ENCODE assay signal across 8 cellular contexts in the genomic region with DNA sequence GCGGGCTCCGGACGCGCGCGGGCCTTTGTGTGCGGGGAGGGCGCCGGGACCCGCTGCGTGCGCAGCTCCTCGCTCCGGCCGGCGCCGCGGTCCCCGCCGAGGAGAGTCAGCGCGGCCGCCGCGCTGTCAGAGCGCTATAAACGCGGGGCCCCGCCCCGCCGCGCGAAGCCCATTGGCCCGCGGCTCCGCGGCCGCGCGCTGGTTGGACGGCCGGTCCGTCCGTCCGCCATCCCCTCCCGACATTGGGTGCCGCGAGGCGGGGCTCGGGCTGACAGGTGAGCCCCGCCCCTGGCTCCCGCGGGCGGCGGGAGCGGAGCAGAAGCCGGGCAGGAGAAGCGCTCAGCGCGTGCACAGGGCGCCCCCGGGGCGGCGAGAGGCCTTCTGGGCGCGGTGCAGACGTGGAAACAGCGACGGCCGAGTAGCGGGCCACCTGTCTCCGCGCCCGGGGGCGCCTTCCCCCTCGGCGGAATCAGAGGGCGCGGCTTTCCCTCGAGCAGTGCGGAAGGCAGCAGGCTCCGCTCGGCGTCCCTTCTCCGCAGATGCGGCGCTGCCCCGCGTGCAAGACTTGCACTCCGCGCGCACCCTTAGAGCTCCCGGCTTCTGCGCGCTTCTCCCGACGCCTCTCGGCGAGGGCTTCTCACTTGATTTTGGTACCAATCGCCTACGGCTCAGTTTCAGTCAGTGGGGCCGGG. TPM values are rescaled to one million over a fixed set of nuclear protein-coding genes. Genes with fewer than 3 reads are reported as not detected.
A peak's percentile ranks its signal among the peaks of the same experiment; 100 is the strongest.
DNase-seq lines count a peak whose midpoint lies in the region; ATAC-seq and TF ChIP-seq lines count a peak whose summit lies in the region.

A gene with protein sequence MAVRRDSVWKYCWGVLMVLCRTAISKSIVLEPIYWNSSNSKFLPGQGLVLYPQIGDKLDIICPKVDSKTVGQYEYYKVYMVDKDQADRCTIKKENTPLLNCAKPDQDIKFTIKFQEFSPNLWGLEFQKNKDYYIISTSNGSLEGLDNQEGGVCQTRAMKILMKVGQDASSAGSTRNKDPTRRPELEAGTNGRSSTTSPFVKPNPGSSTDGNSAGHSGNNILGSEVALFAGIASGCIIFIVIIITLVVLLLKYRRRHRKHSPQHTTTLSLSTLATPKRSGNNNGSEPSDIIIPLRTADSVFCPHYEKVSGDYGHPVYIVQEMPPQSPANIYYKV (minus strand): TSS at position 111 of the 692 bp plus-strand sequence. CDS start 698 bp downstream, outside the sequence.

- in situ Hi-C loops in GM23248 (cut with MboI) = no loop called here

- H3K4me2 ChIP-seq in GM23248 (ENCODE audit: unreplicated experiment) = peak within 1 kb of the TSS; percentile 60
- H3K4me2 ChIP-seq in Karpas-422 (ENCODE audit: low read depth, low read length, poor library complexity, severe bottlenecking) = peak within 1 kb of the TSS; percentile 99

- peak within 1 kb of the TSS; percentile 76 for H3K9ac ChIP-seq in ES-I3 (ENCODE audit: low read depth, low read length)
- no peak within 1 kb of the TSS for H3K9ac ChIP-seq in GM23248
- peak within 1 kb of the TSS; percentile 69 for H3K9ac ChIP-seq in Karpas-422 (ENCODE audit: low read length)
- H3K9ac ChIP-seq in stomach smooth muscle (ENCODE audit: low read length in 2 of 2) = peak within 1 kb of the TSS; percentile 82 to 91

- H3K79me2 ChIP-seq in GM23248 (ENCODE audit: insufficient read depth) = no peaks in the 10 kb centered on the region
- H3K79me2 ChIP-seq in Karpas-422 (ENCODE audit: low read length) = no peaks in the 10 kb centered on the region

- H3K9me3 ChIP-seq in ES-I3 (ENCODE audit: control insufficient read depth, insufficient read depth, low read length) (no peaks in the 10 kb centered on the region), GM23248 (ENCODE audit: low read depth) (no peaks in the 10 kb centered on the region), Karpas-422 (ENCODE audit: low read length) (no peaks in the 10 kb centered on the region), neuron (ENCODE audit: low read length) (peaks cover 3% of the 10 kb centered on the region), stomach smooth muscle (ENCODE audit: control insufficient read depth in 2 of 2, low read length in 2 of 2) (no peaks in the 10 kb centered on the region)

- ATAC-seq in foreskin keratinocyte = peak; percentile 85

- H3F3A ChIP-seq in GM23248 (ENCODE audit: insufficient read depth) = peaks cover 25% of the 10 kb centered on the region

- TF ChIP-seq CTCF in foreskin keratinocyte (conservative IDR thresholded peaks at IDR 0.05) = peak; percentile 60

- H3K9me2 ChIP-seq in GM23248 (ENCODE audit: insufficient read depth) (no peaks in the 10 kb centered on the region), Karpas-422 (replicated peaks; ENCODE audit: insufficient read depth, low read length) (no peaks in the 10 kb centered on the region)

- H4K20me1 ChIP-seq in GM23248 (ENCODE audit: insufficient read depth) = no peaks in the 10 kb centered on the region
- peaks cover 9% of the 10 kb centered on the region; the same call in 1 of the 2 replicates for H4K20me1 ChIP-seq in Karpas-422 (ENCODE audit: insufficient read depth, low read depth, low read length)

- H3K27ac ChIP-seq in GM23248 (no peak within 1 kb of the TSS), Karpas-422 (ENCODE audit: low read length) (no peak within 1 kb of the TSS), foreskin keratinocyte (peak within 1 kb of the TSS; percentile 80), stomach smooth muscle (ENCODE audit: low read length) (peak within 1 kb of the TSS; percentile 83)

- 1 to 3% methylated on average over 42 to 86 of the region's 102 CpGs for WGBS in GM23248 (ENCODE audit: low coverage in 1 of 2, low lambda C conversion rate in 2 of 2, missing lambda C conversion rate in 2 of 2), 2 experiments

- H3K4me1 ChIP-seq in ES-I3 (ENCODE audit: insufficient read depth, low read length) (peaks cover 27% of the 10 kb centered on the region), GM23248 (ENCODE audit: insufficient read depth) (0 out of 2 replicates have a peak, but pooled peaks cover 8% of the 10 kb centered on the region), Karpas-422 (ENCODE audit: low read length) (peaks cover 12% of the 10 kb centered on the region), foreskin keratinocyte (peaks cover 7% of the 10 kb centered on the region), neuron (ENCODE audit: insufficient read depth, low read length) (peaks cover 9% of the 10 kb centered on the region), stomach smooth muscle (ENCODE audit: control insufficient read depth, insufficient read depth, low read length) (peaks cover 5% of the 10 kb centered on the region)

- H3K36me3 ChIP-seq in ES-I3 (ENCODE audit: insufficient read depth, low read length) (no peaks in the 10 kb centered on the region), GM23248 (ENCODE audit: low read depth) (peaks cover 3% of the 10 kb centered on the region; the same call in 1 of the 2 replicates), Karpas-422 (ENCODE audit: insufficient read depth, low read length) (peaks cover 3% of the 10 kb centered on the region; the same call in 1 of the 2 replicates), neuron (ENCODE audit: insufficient read depth, low read length) (peaks cover 16% of the 10 kb centered on the region), stomach smooth muscle (ENCODE audit: control insufficient read depth in 2 of 2, insufficient read depth in 2 of 2, low read length in 2 of 2) (peaks cover 0 to 2% of the 10 kb centered on the region in 2 donors)

- peak; percentile 92 for DNase-seq in GM23248
- DNase-seq in Karpas-422 = peak; percentile 96
- DNase-seq in SIG-M5 treated with dmso at 0.1 percent for 504 hours (lab: John Stamatoyannopoulos, UW; ENCODE audit: unreplicated experiment) = peak; percentile 82
- peak; percentile 60 to 83 (median 66) for DNase-seq in activated naive CD4-positive, alpha-beta T cell (lab: John Stamatoyannopoulos, UW)
- DNase-seq in foreskin keratinocyte = peak; percentile 87 to 91

- H3K27me3 ChIP-seq in GM23248 (replicated peaks; ENCODE audit: insufficient read depth) (no peaks in the 10 kb centered on the region), Karpas-422 (ENCODE audit: low read length) (no peaks in the 10 kb centered on the region), foreskin keratinocyte (no peaks in the 10 kb centered on the region), neuron (ENCODE audit: insufficient read depth, low read length) (no peaks in the 10 kb centered on the region), stomach smooth muscle (ENCODE audit: control insufficient read depth in 1 of 2, insufficient read depth in 2 of 2, low read length in 2 of 2) (no peaks in the 10 kb centered on the region)

- peak within 1 kb of the TSS; percentile 78 for H2AFZ ChIP-seq in GM23248
- H2AFZ ChIP-seq in Karpas-422 (ENCODE audit: low read length) = peak within 1 kb of the TSS; percentile 81
- no peak within 1 kb of the TSS for H2AFZ ChIP-seq in neuron (ENCODE audit: low read depth, low read length)

- H3K4me3 ChIP-seq in GM23248 = peak within 1 kb of the TSS; percentile 68
- H3K4me3 ChIP-seq in Karpas-422 (ENCODE audit: low read length) = peak within 1 kb of the TSS; percentile 73
- peak within 1 kb of the TSS; percentile 78 for H3K4me3 ChIP-seq in neuron (ENCODE audit: low read length)
- peak within 1 kb of the TSS; percentile 81 to 87 for H3K4me3 ChIP-seq in stomach smooth muscle (ENCODE audit: low read length in 2 of 2)

RNA-seq across cellular contexts. Expression of the gene that starts here (rescaled TPM):
- 0.43 TPM in 1 of 2 replicates, not detected in the other for total RNA-seq in GM23248 (2014; rRNA removed; shearing (Covaris generic))
- 0.05 and 0.06 TPM in 2 replicates for polyA plus RNA-seq in GM23248 (2016; fragmentation: Nextera tagmentation; extraction: Ambion mirVana)
- total RNA-seq in Karpas-422 (2014; rRNA removed; shearing (Covaris generic); ENCODE audit: low replicate concordance) = 0.07 TPM in 1 of 2 replicates, not detected in the other
- 65.1 and 66.2 TPM in 2 replicates for total RNA-seq in foreskin keratinocyte
- 21.9 and 23.7 TPM in 2 replicates for polyA plus RNA-seq in foreskin keratinocyte

Comparison
In these comparisons a context has a peak if more than half of its experiments do, and no peak if none do; other contexts are left out.
1. RNA of the gene that starts here (total RNA-seq): 65.1 to 66.2 TPM in foreskin keratinocyte; 0.43 TPM in GM23248 and 0.07 TPM in Karpas-422; every median in the first group is over 10 times any median in the second.
2. RNA of the gene that starts here (polyA plus RNA-seq): 21.9 to 23.7 TPM in foreskin keratinocyte; 0.05 to 0.06 TPM in GM23248; every median in the first group is over 10 times any median in the second.
3. Peak in DNase-seq, H3K4me3 ChIP-seq and H3K4me2 ChIP-seq in GM23248; RNA of the gene not detected or under 1 TPM.
4. Peak in DNase-seq, H3K4me3 ChIP-seq, H3K9ac ChIP-seq and H3K4me2 ChIP-seq in Karpas-422; RNA of the gene not detected or under 1 TPM.
5. H3K27ac ChIP-seq: peak in foreskin keratinocyte (single experiment) and stomach smooth muscle (single experiment); none in GM23248 (single experiment) and Karpas-422 (single experiment).
6. Peak in every context shown above with its lines, with median percentiles within 50 percentile points of each other: DNase-seq and H3K4me3 ChIP-seq.